ENCODE assay signal across 19 cellular contexts in the genomic region with DNA sequence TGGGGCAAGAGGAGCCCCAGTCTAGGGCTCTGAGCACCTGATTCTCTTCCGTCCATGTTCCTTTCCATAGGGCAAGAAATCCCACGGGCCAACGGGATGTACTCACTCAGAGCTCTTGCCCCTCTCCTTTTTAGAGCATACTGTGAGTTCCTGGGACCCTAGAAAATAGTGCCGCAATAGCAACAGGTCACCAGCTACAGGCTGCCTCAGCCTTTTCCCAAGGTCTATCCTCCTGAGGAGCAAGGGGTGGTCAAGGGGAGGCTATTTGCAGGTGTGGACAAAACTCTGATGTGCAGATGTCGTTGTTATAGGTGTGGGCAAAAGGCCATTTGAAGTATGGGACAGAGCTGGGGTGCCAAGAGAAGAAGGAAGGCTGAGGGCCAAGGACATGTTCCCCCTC. TPM values are rescaled to one million over a fixed set of nuclear protein-coding genes. Genes with fewer than 3 reads are reported as not detected.
DNase-seq lines count a peak whose midpoint lies in the region; ATAC-seq and TF ChIP-seq lines count a peak whose summit lies in the region.
"Had no signal": no experiment of that assay in that cellular context is flagged by ENCODE, and none has a peak within 500 bp of the region (broad histone marks: within the 10 kb centered on the region; RNA-seq: fewer than 3 reads in every experiment).

No MANE protein-coding gene starts in this region.

- H3K4me3 ChIP-seq in right atrium auricular region (no peak overlapping the region), RWPE2 (ENCODE audit: severe bottlenecking) (no peak overlapping the region)

- no peaks in the 10 kb centered on the region for H3K36me3 ChIP-seq in right atrium auricular region
- peaks cover 6% of the 10 kb centered on the region; the same call in 1 of the 2 replicates for H3K36me3 ChIP-seq in RWPE2 (ENCODE audit: low read depth)
- H3K36me3 ChIP-seq: SJSA1 had no signal

- no peak overlapping the region for H3K27ac ChIP-seq in right atrium auricular region
- H3K27ac ChIP-seq in RWPE2 (ENCODE audit: poor library complexity, severe bottlenecking), result peak overlapping the region; percentile 85
- peak overlapping the region; percentile 78 for H3K27ac ChIP-seq in epithelial cell of prostate
- H3K27ac ChIP-seq: hepatocyte had no signal

- intact Hi-C loops in Right ventricle myocardium inferior (cut with DNase I), result no loop called here
- intact Hi-C loops in left cardiac atrium (cut with DNase I), result no loop called here

- TF ChIP-seq CTCF in right atrium auricular region (IDR thresholded peaks at IDR 0.05) (no peak), RWPE2 (IDR thresholded peaks at IDR 0.05; ENCODE audit: poor library complexity, severe bottlenecking) (no peak)

- H3K9me3 ChIP-seq in right atrium auricular region (no peaks in the 10 kb centered on the region), RWPE2 (ENCODE audit: severe bottlenecking) (no peaks in the 10 kb centered on the region)
- H3K9me3 ChIP-seq: SJSA1 had no signal

- H3K27me3 ChIP-seq in right atrium auricular region (no peaks in the 10 kb centered on the region), RWPE2 (ENCODE audit: insufficient read depth, poor library complexity, severe bottlenecking) (no peaks in the 10 kb centered on the region)
- H3K27me3 ChIP-seq: hepatocyte, SJSA1 had no signal

- DNase-seq in right atrium auricular region (ENCODE audit: low spot score), result peak; percentile 26
- no peak for DNase-seq in Right ventricle myocardium inferior (ENCODE audit: missing footprints)
- no peak for DNase-seq in RWPE2 (ENCODE audit: low spot score)
- no peak for DNase-seq in epithelial cell of prostate (ENCODE audit: low read depth, low spot score)
- peak; percentile 33 for DNase-seq in ureter (ENCODE audit: low spot score)
- no peak for DNase-seq in cerebellar nuclear complex (lab: John Stamatoyannopoulos, UW)
- no peak for DNase-seq in left cardiac atrium
- no peak for DNase-seq in stimulated activated naive CD4-positive, alpha-beta T cell treated with Interleukin-2 at 50 U/mL for 16 hours (lab: John Stamatoyannopoulos, UW)
- DNase-seq: activated CD4-positive, CD25-positive, alpha-beta regulatory T cell treated with anti-CD3 and anti-CD28 coated beads, Interleukin-2, amount 50 U/mL, for 72 hours; activated T-cell treated with anti-CD3 and anti-CD28 coated beads, Interleukin-2, amount 50 U/mL, for 72 hours; central memory CD4-positive, alpha-beta T cell; endodermal cell; kidney glomerular epithelial cell; NCI-H2081 treated with DMSO at 0.1 percent for 48 hours; OCI-M1; substantia nigra; T-helper 9 cell had no signal

- ATAC-seq in Right ventricle myocardium inferior, result no peak
- no peak for ATAC-seq in RWPE2 (ENCODE audit: low read depth)
- ATAC-seq in left cardiac atrium, result no peak
- ATAC-seq: activated T-cell treated with anti-CD3 and anti-CD28 coated beads, Interleukin-2, amount 50 U/mL, for 72 hours had no signal

- peaks cover 0 to 34% of the 10 kb centered on the region in 2 donors for H3K4me1 ChIP-seq in right atrium auricular region
- peaks cover 39% of the 10 kb centered on the region for H3K4me1 ChIP-seq in RWPE2 (ENCODE audit: insufficient read depth, poor library complexity, severe bottlenecking)

RNA-seq across cellular contexts. Expression of a gene that starts 1.6 kb away (rescaled TPM):
- 100 to 1,000 TPM; 199 to 332 TPM for total RNA-seq in right atrium auricular region
- total RNA-seq in Right ventricle myocardium inferior, result 97.7 TPM
- 285 TPM for total RNA-seq in ureter
- 100 to 1,000 TPM; 226 to 328 TPM for total RNA-seq in left cardiac atrium

Comparison
In these comparisons a context has a peak if more than half of its experiments do, and no peak if none do; other contexts are left out.
1. DNase-seq: peak in right atrium auricular region (single experiment) and ureter (single experiment); none in Right ventricle myocardium inferior (single experiment), RWPE2 (single experiment), epithelial cell of prostate (single experiment), cerebellar nuclear complex (0 of 2), left cardiac atrium (single experiment) and stimulated activated naive CD4-positive, alpha-beta T cell treated with Interleukin-2 at 50 U/mL for 16 hours (single experiment).
2. H3K27ac ChIP-seq: peak in RWPE2 (single experiment) and epithelial cell of prostate (single experiment); none in right atrium auricular region (0 of 2).